Comparison of ENCODE assay signal across 8 cellular contexts in the genomic region with DNA sequence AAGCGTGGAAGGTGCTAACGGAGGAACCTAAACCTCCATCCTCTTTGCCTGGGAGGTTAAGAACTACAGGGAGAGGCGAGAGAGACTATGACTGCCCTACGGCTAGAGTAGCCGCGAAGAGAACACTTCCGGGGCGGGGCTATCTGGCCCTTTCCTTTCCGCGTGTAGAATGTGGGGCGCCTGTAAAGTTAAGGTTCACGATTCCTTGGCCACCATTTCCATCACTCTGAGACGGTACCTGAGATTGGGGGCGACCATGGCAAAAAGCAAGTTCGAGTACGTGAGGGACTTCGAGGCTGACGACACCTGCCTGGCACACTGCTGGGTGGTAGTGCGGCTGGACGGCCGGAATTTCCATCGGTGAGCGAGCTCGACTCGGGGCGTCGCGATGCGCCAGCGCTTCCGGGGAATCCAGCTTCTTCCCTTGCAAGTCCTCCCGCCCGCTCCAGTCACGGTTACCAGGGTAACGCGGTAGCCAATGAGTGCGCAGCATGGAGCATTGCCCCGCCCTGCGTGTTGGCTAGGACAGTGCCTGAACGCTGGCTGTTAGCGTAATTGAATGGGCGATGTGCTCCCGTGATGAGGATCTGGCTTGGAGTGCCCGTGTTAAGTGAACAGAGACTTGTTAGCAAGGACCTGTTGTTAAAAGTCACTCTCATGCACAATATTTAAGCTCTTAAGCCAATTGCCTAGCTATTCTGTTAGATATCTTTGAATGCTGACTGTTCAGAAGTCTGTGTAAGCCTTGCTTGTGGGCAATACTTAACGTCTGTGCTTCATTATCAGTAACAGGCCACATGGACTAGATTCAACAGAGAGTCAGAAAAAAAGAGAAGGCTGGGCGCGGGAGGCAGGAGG. TPM values are rescaled to one million over a fixed set of nuclear protein-coding genes. Genes with fewer than 3 reads are reported as not detected.
DNase-seq lines count a peak whose midpoint lies in the region; ATAC-seq and TF ChIP-seq lines count a peak whose summit lies in the region.

A gene (plus strand): TSS at position 149 of the 858 bp plus-strand sequence. CDS start 21 bp downstream, at position 170.

- H3K4me3 Mint-ChIP-seq in H9 (peak within 1 kb of the TSS; percentile 98 to 99), nephron progenitor cell (peak within 1 kb of the TSS; percentile 96)
- H3K4me3 Mint-ChIP-seq in stimulated activated naive CD8-positive, alpha-beta T cell treated with anti-CD3 and anti-CD28 coated beads, Interleukin-15, amount 100 ng/mL, for 72 hours, result peak within 1 kb of the TSS; percentile 91 to 96

- no peak within 1 kb of the TSS for H3K4ac ChIP-seq in H9 (ENCODE audit: low read depth, low read length)

- peak within 1 kb of the TSS; percentile 74 for H3K4me2 ChIP-seq in H9 (ENCODE audit: insufficient read depth, insufficient read length, low read length)

- H3K27ac Mint-ChIP-seq in H9 (peak within 1 kb of the TSS; percentile 97 to 100 (median 99)), nephron progenitor cell (peak within 1 kb of the TSS; percentile 100)
- H3K27ac Mint-ChIP-seq in stimulated activated naive CD8-positive, alpha-beta T cell treated with anti-CD3 and anti-CD28 coated beads, Interleukin-15, amount 100 ng/mL, for 72 hours, result peak within 1 kb of the TSS; percentile 89 to 96

- ATAC-seq in stimulated activated naive CD8-positive, alpha-beta T cell treated with anti-CD3 and anti-CD28 coated beads, Interleukin-15, amount 100 ng/mL, for 72 hours, result peak; percentile 96

- no peaks in the 10 kb centered on the region for H3K23me2 ChIP-seq in H9 (ENCODE audit: insufficient read length, low read depth, low read length, poor library complexity, severe bottlenecking)

- TF ChIP-seq CTCF in H9 (conservative IDR thresholded peaks at IDR 0.05), result no peak
- no peak for TF ChIP-seq CTCF in fibroblast of the aortic adventitia (IDR thresholded peaks at IDR 0.05; ENCODE audit: insufficient read depth, low read length)
- TF ChIP-seq CTCF in nephron progenitor cell (IDR thresholded peaks at IDR 0.05), result no peak

- no peaks in the 10 kb centered on the region for H3K4me1 ChIP-seq in H9 (ENCODE audit: insufficient read depth, low read length)

- H4K91ac ChIP-seq in H9 (ENCODE audit: insufficient read length, low read depth, low read length), result no peak within 1 kb of the TSS

- H3K9me3 Mint-ChIP-seq in H9 (peaks cover 0 to 3% of the 10 kb centered on the region in 2 experiments; a peak in 3 of 5 replicates), nephron progenitor cell (peaks cover 13% of the 10 kb centered on the region)
- no peaks in the 10 kb centered on the region for H3K9me3 Mint-ChIP-seq in stimulated activated naive CD8-positive, alpha-beta T cell treated with anti-CD3 and anti-CD28 coated beads, Interleukin-15, amount 100 ng/mL, for 72 hours

- no peak within 1 kb of the TSS for H3K27ac ChIP-seq in H9 (ENCODE audit: insufficient read length, low read depth, low read length)

- H3K4me3 ChIP-seq in MG63, result peak within 1 kb of the TSS; percentile 96
- H3K4me3 ChIP-seq in fibroblast of the aortic adventitia (ENCODE audit: low read depth, low read length), result peak within 1 kb of the TSS; percentile 100

- H3T11ph ChIP-seq in H9 (ENCODE audit: low read length), result no peak within 1 kb of the TSS

- DNase-seq in ELR (ENCODE audit: low read depth) (peak; percentile 99), H9 (peak; percentile 99), MG63 (peak; percentile 99), SHP77 treated with DMSO at 0.1 percent for 48 hours (lab: John Stamatoyannopoulos, UW) (peak; percentile 88), fibroblast of the aortic adventitia (ENCODE audit: low read depth) (peak; percentile 97), nephron progenitor cell (peak; percentile 99)
- peak; percentile 100 for DNase-seq in activated effector memory CD4-positive, alpha-beta T cell treated with anti-CD3 and anti-CD28 coated beads, Interleukin-2, amount 50 U/mL, for 16 hours
- DNase-seq in stimulated activated naive CD8-positive, alpha-beta T cell treated with anti-CD3 and anti-CD28 coated beads, Interleukin-15, amount 100 ng/mL, for 72 hours, result peak; percentile 94 to 98

- WGBS in H9 (ENCODE audit: extremely low coverage, insufficient read length, low lambda C conversion rate), result no CpG with 5 or more reads among the region's 47 CpGs

- H3K36me3 Mint-ChIP-seq in H9 (ENCODE audit: insufficient read depth in 1 of 3, low read depth in 3 of 3), result peaks cover 11 to 24% (median 18%) of the 10 kb centered on the region in 3 experiments; a peak in 6 of 7 replicates
- peaks cover 19% of the 10 kb centered on the region for H3K36me3 Mint-ChIP-seq in nephron progenitor cell (ENCODE audit: low read depth)

- peaks cover 2 to 12% of the 10 kb centered on the region in 2 experiments for H3K4me1 Mint-ChIP-seq in H9
- H3K4me1 Mint-ChIP-seq in nephron progenitor cell, result peaks cover 23% of the 10 kb centered on the region
- H3K4me1 Mint-ChIP-seq in stimulated activated naive CD8-positive, alpha-beta T cell treated with anti-CD3 and anti-CD28 coated beads, Interleukin-15, amount 100 ng/mL, for 72 hours, result peaks cover 37% of the 10 kb centered on the region

- H3K18ac ChIP-seq in H9 (ENCODE audit: insufficient read length, low read depth, low read length), result peak within 1 kb of the TSS; percentile 83

- no peaks in the 10 kb centered on the region for H3K79me1 ChIP-seq in H9 (ENCODE audit: insufficient read depth, low read depth, low read length, poor library complexity, severe bottlenecking)

- no peak within 1 kb of the TSS for H2AK5ac ChIP-seq in H9 (ENCODE audit: insufficient read length, low read length)

- no peak within 1 kb of the TSS for H4K8ac ChIP-seq in H9 (replicated peaks; ENCODE audit: insufficient read length, low read depth, low read length)

- H2AFZ ChIP-seq in H9 (ENCODE audit: low read length), result no peak within 1 kb of the TSS

- H2BK120ac ChIP-seq in H9 (ENCODE audit: low read depth, low read length, poor library complexity, severe bottlenecking), result no peak within 1 kb of the TSS

- no peak within 1 kb of the TSS for H4K5ac ChIP-seq in H9 (ENCODE audit: insufficient read length, low read depth, low read length)

- peak within 1 kb of the TSS; percentile 81 for H3K9ac ChIP-seq in H9 (ENCODE audit: extremely low read depth, insufficient read length, low read length)

- no peak within 1 kb of the TSS for H3K56ac ChIP-seq in H9 (ENCODE audit: insufficient read length, low read depth, low read length)

- H4K20me1 ChIP-seq in H9 (ENCODE audit: control insufficient read depth, insufficient read depth, insufficient read length), result no peaks in the 10 kb centered on the region

- H2BK20ac ChIP-seq in H9 (ENCODE audit: low read depth, low read length, poor library complexity, severe bottlenecking), result no peak within 1 kb of the TSS

- no peak within 1 kb of the TSS for H2BK12ac ChIP-seq in H9 (ENCODE audit: insufficient read length, low read depth, low read length)

- peak within 1 kb of the TSS; percentile 94 for H3K14ac ChIP-seq in H9 (ENCODE audit: insufficient read depth, low read length)

- no peak within 1 kb of the TSS for H2BK5ac ChIP-seq in H9 (ENCODE audit: insufficient read length, low read length)

- H3K9me3 ChIP-seq in H9 (ENCODE audit: control insufficient read depth, low read depth, low read length), result no peaks in the 10 kb centered on the region
- H3K9me3 ChIP-seq in MG63, result no peaks in the 10 kb centered on the region

- no peak within 1 kb of the TSS for H2BK15ac ChIP-seq in H9 (ENCODE audit: low read depth, low read length)

- no peaks in the 10 kb centered on the region; the same call in 1 of the 2 replicates for H3K79me2 ChIP-seq in H9 (ENCODE audit: insufficient read depth, low read length)

- no peak within 1 kb of the TSS for H3K23ac ChIP-seq in H9 (ENCODE audit: insufficient read length, low read depth, low read length)

- peaks cover 28% of the 10 kb centered on the region for H3K36me3 ChIP-seq in MG63

- H3K27me3 ChIP-seq in H9 (ENCODE audit: insufficient read depth, low read length) (no peaks in the 10 kb centered on the region), MG63 (no peaks in the 10 kb centered on the region)

- no peaks in the 10 kb centered on the region for H3K27me3 Mint-ChIP-seq in H9 (ENCODE audit: low read depth)
- H3K27me3 Mint-ChIP-seq in nephron progenitor cell (ENCODE audit: low read depth, poor library complexity), result peaks cover 7% of the 10 kb centered on the region
- H3K27me3 Mint-ChIP-seq in stimulated activated naive CD8-positive, alpha-beta T cell treated with anti-CD3 and anti-CD28 coated beads, Interleukin-15, amount 100 ng/mL, for 72 hours, result no peaks in the 10 kb centered on the region

RNA-seq across cellular contexts. Expression of the gene that starts here (rescaled TPM):
- total RNA-seq in H9 (2021), result 12.9 and 13.5 TPM in 2 replicates
- 27.2 and 36.2 TPM in 2 replicates for total RNA-seq in MG63 (2014; rRNA removed; shearing (Covaris generic); ENCODE audit: low replicate concordance)
- total RNA-seq in fibroblast of the aortic adventitia (ENCODE audit: low replicate concordance), result 18.2 and 23.0 TPM in 2 replicates
